ENCODE assay signal across 11 cellular contexts in genomic region chr1:235708390-235708962, GRCh38. TPM values are rescaled to one million over a fixed set of nuclear protein-coding genes. Genes with fewer than 3 reads are reported as not detected.
DNase-seq lines count a peak whose midpoint lies in the region; ATAC-seq and TF ChIP-seq lines count a peak whose summit lies in the region.
"Had no signal": no experiment of that assay in that cellular context is flagged by ENCODE, and none has a peak within 500 bp of the region (broad histone marks: within the 10 kb centered on the region; RNA-seq: fewer than 3 reads in every experiment).

No MANE protein-coding gene starts in this region.

- no peak for ATAC-seq in omental fat pad (ENCODE audit: low FRiP score)
- ATAC-seq: K562 had no signal

- DNase-seq in 8988T (peak; percentile 11), GM04504 (ENCODE audit: low read depth) (peak; percentile 24), RPMI7951 (ENCODE audit: low read depth) (peak; percentile 5), fibroblast of peridontal ligament (ENCODE audit: extremely low read depth) (peak; percentile 18), omental fat pad (ENCODE audit: low spot score) (no peak), NCI-H526 (lab: John Stamatoyannopoulos, UW) (no peak), NCI-H1417 treated with DMSO at 0.1 percent for 48 hours (lab: John Stamatoyannopoulos, UW) (no peak)
- no peak for DNase-seq in activated CD8-positive, alpha-beta memory T cell treated with anti-CD3 and anti-CD28 coated beads, Interleukin-2, amount 50 U/mL, for 48 hours
- DNase-seq: CD4-positive, alpha-beta memory T cell; T-helper 2 cell had no signal

- no peak for TF ChIP-seq CTCF in omental fat pad (IDR thresholded peaks at IDR 0.05)

RNA-seq across cellular contexts. Expression of gene GNG4, which starts 58.9 kb away (rescaled TPM):
- total RNA-seq in RPMI7951 (2014; rRNA removed; shearing (Covaris generic)), result 2.0 and 2.4 TPM in 2 replicates
- total RNA-seq in omental fat pad, result 1 to 10 TPM in 1 of 4 donors, under 1 TPM in 2, not detected in 1; 0.56 to 1.2 (median 0.93) TPM

Comparison
In these comparisons a context has a peak if more than half of its experiments do, and no peak if none do; other contexts are left out.
1. DNase-seq: peak in 8988T (single experiment), GM04504 (single experiment), RPMI7951 (single experiment) and fibroblast of peridontal ligament (single experiment); none in omental fat pad (single experiment), activated CD8-positive, alpha-beta memory T cell treated with anti-CD3 and anti-CD28 coated beads, Interleukin-2, amount 50 U/mL, for 48 hours (single experiment), NCI-H526 (0 of 2) and NCI-H1417 treated with DMSO at 0.1 percent for 48 hours (single experiment).